ENCODE assay signal across 2 cellular contexts in the genomic region with DNA sequence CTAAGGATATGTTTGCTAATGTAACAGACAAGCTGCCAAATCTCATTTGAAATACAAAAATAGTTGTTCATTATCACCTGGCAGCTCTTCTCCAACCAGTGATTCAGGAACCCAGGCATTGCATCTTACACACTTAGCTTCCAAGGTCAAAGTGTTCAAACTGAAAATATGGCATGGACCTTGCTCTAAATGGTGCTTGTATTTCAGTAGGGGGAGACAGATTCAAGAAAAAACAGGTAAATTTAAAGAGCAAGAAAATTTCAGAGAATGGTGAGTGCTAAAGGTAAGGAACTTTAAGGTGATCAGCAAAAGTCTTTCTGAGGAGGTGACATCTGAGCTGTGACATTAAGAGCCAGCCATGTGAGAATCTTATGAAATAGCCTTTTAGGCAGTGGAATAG.
TF ChIP-seq lines count a peak whose summit lies in the region.

No MANE protein-coding gene starts in this region.

TF ChIP-seq in GM23338, 12 proteins besides CTCF, POLR2A, EP300 and RAD21 (continued from another document):
- no peak for TF ChIP-seq POLR2AphosphoS5 (IDR thresholded peaks at IDR 0.05; ENCODE audit: low read depth)
- no peak for TF ChIP-seq ETS1 (IDR thresholded peaks at IDR 0.05)

TF ChIP-seq in H1, 55 proteins besides CTCF, POLR2A, EP300 and RAD21 (continued from another document):
- TF ChIP-seq, protein P1, sequence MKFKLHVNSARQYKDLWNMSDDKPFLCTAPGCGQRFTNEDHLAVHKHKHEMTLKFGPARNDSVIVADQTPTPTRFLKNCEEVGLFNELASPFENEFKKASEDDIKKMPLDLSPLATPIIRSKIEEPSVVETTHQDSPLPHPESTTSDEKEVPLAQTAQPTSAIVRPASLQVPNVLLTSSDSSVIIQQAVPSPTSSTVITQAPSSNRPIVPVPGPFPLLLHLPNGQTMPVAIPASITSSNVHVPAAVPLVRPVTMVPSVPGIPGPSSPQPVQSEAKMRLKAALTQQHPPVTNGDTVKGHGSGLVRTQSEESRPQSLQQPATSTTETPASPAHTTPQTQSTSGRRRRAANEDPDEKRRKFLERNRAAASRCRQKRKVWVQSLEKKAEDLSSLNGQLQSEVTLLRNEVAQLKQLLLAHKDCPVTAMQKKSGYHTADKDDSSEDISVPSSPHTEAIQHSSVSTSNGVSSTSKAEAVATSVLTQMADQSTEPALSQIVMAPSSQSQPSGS (IDR thresholded peaks at IDR 0.05; ENCODE audit: low read length) = no peak
- no peak for TF ChIP-seq CBX5 (IDR thresholded peaks at IDR 0.05; ENCODE audit: low read depth, low read length)
- TF ChIP-seq CBX8 (IDR thresholded peaks at IDR 0.05; ENCODE audit: borderline replicate concordance, low read depth, low read length) = no peak
- no peak for TF ChIP-seq SAP30 (IDR thresholded peaks at IDR 0.05; ENCODE audit: insufficient read depth, insufficient replicate concordance, low read length)
- TF ChIP-seq TCF12 (IDR thresholded peaks at IDR 0.05; ENCODE audit: low read depth, low read length) = no peak
- TF ChIP-seq FOSL1 (IDR thresholded peaks at IDR 0.05; ENCODE audit: insufficient read depth, low read depth, low read length) = no peak
- TF ChIP-seq CHD7 (IDR thresholded peaks at IDR 0.05; ENCODE audit: insufficient replicate concordance, low read length) = no peak
- TF ChIP-seq BCL11A (IDR thresholded peaks at IDR 0.05; ENCODE audit: low read depth in 2 of 2, low read length in 2 of 2) = no peak
- TF ChIP-seq SIX5 (IDR thresholded peaks at IDR 0.05; ENCODE audit: low read depth, low read length) = no peak
- TF ChIP-seq, protein P2, sequence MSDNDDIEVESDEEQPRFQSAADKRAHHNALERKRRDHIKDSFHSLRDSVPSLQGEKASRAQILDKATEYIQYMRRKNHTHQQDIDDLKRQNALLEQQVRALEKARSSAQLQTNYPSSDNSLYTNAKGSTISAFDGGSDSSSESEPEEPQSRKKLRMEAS (IDR thresholded peaks at IDR 0.05) = no peak
- TF ChIP-seq KDM4A (IDR thresholded peaks at IDR 0.05; ENCODE audit: low read depth, low read length, severe bottlenecking) = no peak
